Comparison of ENCODE assay signal across 8 cellular contexts in genomic region chr1:44327679-44328491, GRCh38. TPM values are rescaled to one million over a fixed set of nuclear protein-coding genes. Genes with fewer than 3 reads are reported as not detected.
A peak's percentile ranks its signal among the peaks of the same experiment; 100 is the strongest.
DNase-seq lines count a peak whose midpoint lies in the region; ATAC-seq and TF ChIP-seq lines count a peak whose summit lies in the region.

No MANE protein-coding gene starts in this region.

- TF ChIP-seq POLR2A in gastrocnemius medialis (IDR thresholded peaks at IDR 0.05), result no peak

- H3K4me1 ChIP-seq in ACC112 (ENCODE audit: control insufficient read depth, insufficient read depth, low read length, unreplicated experiment) (peaks cover 34% of the 10 kb centered on the region), gastrocnemius medialis (peaks cover 36 to 53% of the 10 kb centered on the region in 2 donors)

- no peak for TF ChIP-seq CTCF in gastrocnemius medialis (IDR thresholded peaks at IDR 0.05 in 4 of 5, conservative IDR thresholded peaks at IDR 0.05 in 1 of 5)

- peaks cover 12% of the 10 kb centered on the region for H3K79me2 ChIP-seq in ACC112 (ENCODE audit: control insufficient read depth, insufficient read depth, low read length, unreplicated experiment)

- H3K27me3 ChIP-seq in ACC112 (ENCODE audit: insufficient read depth, low read length), result no peaks in the 10 kb centered on the region
- no peaks in the 10 kb centered on the region for H3K27me3 ChIP-seq in gastrocnemius medialis

- peak; percentile 67 for DNase-seq in HuH-7.5 (ENCODE audit: low spot score)
- DNase-seq in SK-MEL-5 (ENCODE audit: low read depth, low spot score), result peak; percentile 92
- peak; percentile 100 for DNase-seq in glomerular visceral epithelial cell (ENCODE audit: extremely low spot score)
- DNase-seq in gastrocnemius medialis, result peak; percentile 62 to 77
- DNase-seq in ecto neural progenitor cell (ENCODE audit: low spot score), result no peak
- DNase-seq in stimulated activated naive CD4-positive, alpha-beta T cell treated with Interleukin-2 at 50 U/mL for 16 hours (lab: John Stamatoyannopoulos, UW), result no peak

- no peak overlapping the region for H2AFZ ChIP-seq in ACC112 (ENCODE audit: low read length, unreplicated experiment)

- peak overlapping the region; percentile 16; the same call in 1 of the 2 replicates for H3K4me3 ChIP-seq in ACC112 (ENCODE audit: low read depth, low read length)
- no peak overlapping the region for H3K4me3 ChIP-seq in gastrocnemius medialis

- ATAC-seq in gastrocnemius medialis (peak; percentile 69 to 73), HG02938 (IDR thresholded peaks at IDR 0.05; ENCODE audit: unreplicated experiment) (no peak)

- intact Hi-C loops in gastrocnemius medialis (cut with DNase I; ENCODE audit: low total_unique reads), result no loop called here

- H3K9me3 ChIP-seq in gastrocnemius medialis, result no peaks in the 10 kb centered on the region

- in situ Hi-C loops in SK-MEL-5 (cut with HindIII; ENCODE audit: low pct_unique_long_range_greater_than_20kb, low sequenced_read_pairs), result no loop called here
- in situ Hi-C loops in gastrocnemius medialis (cut with MboI; ENCODE audit: low sequenced_read_pairs in 4 of 4), result no loop called here

- H3K27ac ChIP-seq in ACC112 (ENCODE audit: low read depth, low read length) (peak overlapping the region; percentile 94), gastrocnemius medialis (peak overlapping the region in 2 of 4 donors; percentile 27 to 31)

- H3K36me3 ChIP-seq in ACC112 (ENCODE audit: insufficient read depth, low read length) (peaks cover 8% of the 10 kb centered on the region; the same call in 1 of the 2 replicates), gastrocnemius medialis (no peaks in the 10 kb centered on the region)

RNA-seq across cellular contexts. Expression of gene ERI3, which starts 27.2 kb away (rescaled TPM):
- total RNA-seq in SK-MEL-5 (2014; rRNA removed; shearing (Covaris generic)), result 50.2 and 52.8 TPM in 2 replicates
- 58.6 and 59.7 TPM in 2 replicates for polyA plus RNA-seq in SK-MEL-5 (2015; cell fraction: cytosol; rRNA removed)
- polyA plus RNA-seq in SK-MEL-5 (2015; cell fraction: nucleus; rRNA removed), result 40.7 and 43.8 TPM in 2 replicates
- total RNA-seq in gastrocnemius medialis, result 100 to 1,000 TPM in 1 of 4 donors, 10 to 100 TPM in 3; 53.8 to 101 (median 79.8) TPM

Comparison
In these comparisons a context has a peak if more than half of its experiments do, and no peak if none do; other contexts are left out.
1. DNase-seq: peak in HuH-7.5 (single experiment), SK-MEL-5 (single experiment), glomerular visceral epithelial cell (single experiment) and gastrocnemius medialis (2 of 2); none in ecto neural progenitor cell (single experiment) and stimulated activated naive CD4-positive, alpha-beta T cell treated with Interleukin-2 at 50 U/mL for 16 hours (single experiment).